In genomic region chr3:188240189-188240981, GRCh38 we compare ENCODE assay signal across 1 cellular context.
TF ChIP-seq lines count a peak whose summit lies in the region.

No MANE protein-coding gene starts in this region.

TF ChIP-seq in SK-N-SH, 30 proteins besides CTCF, POLR2A, EP300 and RAD21 (continued from another document):
- TF ChIP-seq JUND (IDR thresholded peaks at IDR 0.05) (no peak), NFIC (IDR thresholded peaks at IDR 0.05; ENCODE audit: borderline replicate concordance) (no peak)
- TF ChIP-seq, protein P1, sequence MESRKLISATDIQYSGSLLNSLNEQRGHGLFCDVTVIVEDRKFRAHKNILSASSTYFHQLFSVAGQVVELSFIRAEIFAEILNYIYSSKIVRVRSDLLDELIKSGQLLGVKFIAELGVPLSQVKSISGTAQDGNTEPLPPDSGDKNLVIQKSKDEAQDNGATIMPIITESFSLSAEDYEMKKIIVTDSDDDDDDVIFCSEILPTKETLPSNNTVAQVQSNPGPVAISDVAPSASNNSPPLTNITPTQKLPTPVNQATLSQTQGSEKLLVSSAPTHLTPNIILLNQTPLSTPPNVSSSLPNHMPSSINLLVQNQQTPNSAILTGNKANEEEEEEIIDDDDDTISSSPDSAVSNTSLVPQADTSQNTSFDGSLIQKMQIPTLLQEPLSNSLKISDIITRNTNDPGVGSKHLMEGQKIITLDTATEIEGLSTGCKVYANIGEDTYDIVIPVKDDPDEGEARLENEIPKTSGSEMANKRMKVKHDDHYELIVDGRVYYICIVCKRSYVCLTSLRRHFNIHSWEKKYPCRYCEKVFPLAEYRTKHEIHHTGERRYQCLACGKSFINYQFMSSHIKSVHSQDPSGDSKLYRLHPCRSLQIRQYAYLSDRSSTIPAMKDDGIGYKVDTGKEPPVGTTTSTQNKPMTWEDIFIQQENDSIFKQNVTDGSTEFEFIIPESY (IDR thresholded peaks at IDR 0.05; ENCODE audit: borderline replicate concordance, low read depth), result no peak
TF ChIP-seq in SK-N-SH: peak in this region for 0.
